ENCODE assay signal across 8 cellular contexts in genomic region chr3:98522538-98523281, GRCh38.
DNase-seq lines count a peak whose midpoint lies in the region; ATAC-seq and TF ChIP-seq lines count a peak whose summit lies in the region.

CLDND1 (minus strand) TSS chr3:98522902; CDS start chr3:98521424, 1,478 bp downstream.

- no peaks in the 10 kb centered on the region for H3K9me3 Mint-ChIP-seq in central memory CD8-positive, alpha-beta T cell

- H3K4me3 Mint-ChIP-seq in central memory CD8-positive, alpha-beta T cell: peak within 1 kb of the TSS; percentile 87

- no peak for TF ChIP-seq CTCF in AG09309 (IDR thresholded peaks at IDR 0.05; ENCODE audit: control insufficient read depth, insufficient read depth, low read depth, low read length, missing control alignments)

- ATAC-seq in GM19025 (IDR thresholded peaks at IDR 0.05; ENCODE audit: low read depth, unreplicated experiment): peak; percentile 82
- peak; percentile 89 for ATAC-seq in HG03342 (IDR thresholded peaks at IDR 0.05; ENCODE audit: unreplicated experiment)
- peak; percentile 98 for ATAC-seq in central memory CD8-positive, alpha-beta T cell (replicated peaks; ENCODE audit: extremely low read depth, poor library complexity, severe bottlenecking)

- peak within 1 kb of the TSS; percentile 91 for H3K4me3 ChIP-seq in AG09309 (ENCODE audit: control insufficient read depth, low read depth, low read length)

- H3K36me3 Mint-ChIP-seq in central memory CD8-positive, alpha-beta T cell (ENCODE audit: insufficient read depth): peaks cover 39% of the 10 kb centered on the region

- peak within 1 kb of the TSS; percentile 92 for H3K27ac Mint-ChIP-seq in central memory CD8-positive, alpha-beta T cell (ENCODE audit: low read depth)

- DNase-seq in AG09309 (ENCODE audit: low read depth): peak; percentile 83
- DNase-seq in NCI-H446 (lab: John Stamatoyannopoulos, UW): peak; percentile 88 to 97
- peak; percentile 92 for DNase-seq in activated CD4-positive, CD25-positive, alpha-beta regulatory T cell treated with anti-CD3 and anti-CD28 coated beads, Interleukin-2, amount 50 U/mL, for 16 hours (ENCODE audit: low read depth, low spot score)
- DNase-seq in central memory CD8-positive, alpha-beta T cell (ENCODE audit: low spot score in 2 of 2): peak; percentile 86 to 93
- peak; percentile 97 for DNase-seq in iris pigment epithelial cell (ENCODE audit: low read depth)
- peak; percentile 91 to 92 for DNase-seq in stimulated activated CD4-positive, alpha-beta T cell treated with anti-CD3 and anti-CD28 coated beads, Interleukin-12 subunit alpha, Interleukin-12 subunit beta, amount 100 ng/mL, for 24 hours (ENCODE audit: low read depth in 2 of 2)

- peaks cover 58% of the 10 kb centered on the region for H3K4me1 Mint-ChIP-seq in central memory CD8-positive, alpha-beta T cell

- no peaks in the 10 kb centered on the region for H3K27me3 Mint-ChIP-seq in central memory CD8-positive, alpha-beta T cell

Comparison
In these comparisons a context has a peak if more than half of its experiments do, and no peak if none do; other contexts are left out.
1. Peak in every context shown above with its lines: DNase-seq, ATAC-seq and H3K4me3 ChIP-seq.